Comparison of ENCODE assay signal across 1 cellular context in genomic region chrX:153794018-153794896, GRCh38.
TF ChIP-seq lines count a peak whose summit lies in the region.

IDH3G (minus strand) TSS chrX:153794375; CDS start chrX:153794326, 49 bp downstream.
SSR4 (plus strand) TSS chrX:153794668; CDS start chrX:153794688, 20 bp downstream.

TF ChIP-seq in HepG2, 621 proteins besides CTCF, POLR2A, EP300 and RAD21 (continued from another document and continues in another):
- TF ChIP-seq POLR2AphosphoS5 (IDR thresholded peaks at IDR 0.05; ENCODE audit: low read depth, low read length) (peak; percentile 57), ZFP62 (CRISPR knock-in tag; IDR thresholded peaks at IDR 0.05) (no peak), ZNF280B (CRISPR knock-in tag; IDR thresholded peaks at IDR 0.05; ENCODE audit: borderline replicate concordance) (no peak), HDAC1 (CRISPR knock-in tag; IDR thresholded peaks at IDR 0.05) (peak; percentile 75), MTA1 (CRISPR knock-in tag; IDR thresholded peaks at IDR 0.05; ENCODE audit: borderline replicate concordance) (no peak), EEA1 (CRISPR knock-in tag; IDR thresholded peaks at IDR 0.05; ENCODE audit: borderline replicate concordance) (0 out of 2 replicates have a peak, but pooled peaks have one; percentile 25), HNRNPL (IDR thresholded peaks at IDR 0.05; ENCODE audit: low read depth, low read length) (no peak), HOXD1 (CRISPR knock-in tag; IDR thresholded peaks at IDR 0.05) (no peak), SALL1 (CRISPR knock-in tag; IDR thresholded peaks at IDR 0.05) (peak; percentile 68), MXD1 (CRISPR knock-in tag; IDR thresholded peaks at IDR 0.05) (no peak), E2F1 (CRISPR knock-in tag; IDR thresholded peaks at IDR 0.05) (0 out of 2 replicates have a peak, but pooled peaks have one; percentile 19), ZNF205 (CRISPR knock-in tag; IDR thresholded peaks at IDR 0.05) (no peak), GPN1 (CRISPR knock-in tag; IDR thresholded peaks at IDR 0.05; ENCODE audit: borderline replicate concordance) (no peak), MXD3 (CRISPR knock-in tag; IDR thresholded peaks at IDR 0.05) (peak; percentile 33; the same call in 1 of the 2 replicates), ZBTB38 (CRISPR knock-in tag; IDR thresholded peaks at IDR 0.05) (peak; percentile 14; the same call in 1 of the 2 replicates), RBAK (CRISPR knock-in tag; IDR thresholded peaks at IDR 0.05) (no peak), NFIB (CRISPR knock-in tag; IDR thresholded peaks at IDR 0.05; ENCODE audit: borderline replicate concordance) (no peak), ZNF577 (CRISPR knock-in tag; IDR thresholded peaks at IDR 0.05; ENCODE audit: borderline replicate concordance, low read depth) (no peak), ZSCAN29 (CRISPR knock-in tag; conservative IDR thresholded peaks at IDR 0.05) (no peak), AGO1 (IDR thresholded peaks at IDR 0.05; ENCODE audit: low read depth, low read length, poor library complexity, severe bottlenecking) (no peak), ZNF552 (CRISPR knock-in tag; IDR thresholded peaks at IDR 0.05; ENCODE audit: borderline replicate concordance) (no peak), FOXO1 (CRISPR knock-in tag; IDR thresholded peaks at IDR 0.05) (no peak), MED13 (CRISPR knock-in tag; IDR thresholded peaks at IDR 0.05) (no peak), ZMAT5 (CRISPR knock-in tag; IDR thresholded peaks at IDR 0.05; ENCODE audit: borderline replicate concordance, low read depth) (no peak), GRHL1 (CRISPR knock-in tag; conservative IDR thresholded peaks at IDR 0.05) (no peak), RARG (CRISPR knock-in tag; IDR thresholded peaks at IDR 0.05; ENCODE audit: low read depth) (no peak), ZSCAN22 (CRISPR knock-in tag; IDR thresholded peaks at IDR 0.05) (no peak)
- TF ChIP-seq, protein P1, sequence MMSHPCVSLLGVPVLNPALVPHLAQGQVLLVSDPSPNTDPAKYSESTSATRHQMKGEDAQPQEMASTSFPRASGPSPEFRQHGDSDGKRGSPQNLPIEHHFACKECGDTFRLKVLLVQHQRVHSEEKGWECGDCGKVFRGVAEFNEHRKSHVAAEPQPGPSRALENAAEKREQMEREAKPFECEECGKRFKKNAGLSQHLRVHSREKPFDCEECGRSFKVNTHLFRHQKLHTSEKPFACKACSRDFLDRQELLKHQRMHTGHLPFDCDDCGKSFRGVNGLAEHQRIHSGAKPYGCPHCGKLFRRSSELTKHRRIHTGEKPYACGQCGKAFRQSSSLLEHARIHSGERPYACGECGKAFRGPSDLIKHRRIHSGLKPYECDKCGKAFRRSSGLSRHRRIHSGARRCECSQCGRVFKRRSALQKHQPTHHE (CRISPR knock-in tag; IDR thresholded peaks at IDR 0.05; ENCODE audit: borderline replicate concordance): no peak
- TF ChIP-seq, protein P2, sequence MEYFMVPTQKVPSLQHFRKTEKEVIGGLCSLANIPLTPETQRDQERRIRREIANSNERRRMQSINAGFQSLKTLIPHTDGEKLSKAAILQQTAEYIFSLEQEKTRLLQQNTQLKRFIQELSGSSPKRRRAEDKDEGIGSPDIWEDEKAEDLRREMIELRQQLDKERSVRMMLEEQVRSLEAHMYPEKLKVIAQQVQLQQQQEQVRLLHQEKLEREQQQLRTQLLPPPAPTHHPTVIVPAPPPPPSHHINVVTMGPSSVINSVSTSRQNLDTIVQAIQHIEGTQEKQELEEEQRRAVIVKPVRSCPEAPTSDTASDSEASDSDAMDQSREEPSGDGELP (IDR thresholded peaks at IDR 0.05; ENCODE audit: borderline replicate concordance, low read depth): peak; percentile 97
- TF ChIP-seq, protein P3, sequence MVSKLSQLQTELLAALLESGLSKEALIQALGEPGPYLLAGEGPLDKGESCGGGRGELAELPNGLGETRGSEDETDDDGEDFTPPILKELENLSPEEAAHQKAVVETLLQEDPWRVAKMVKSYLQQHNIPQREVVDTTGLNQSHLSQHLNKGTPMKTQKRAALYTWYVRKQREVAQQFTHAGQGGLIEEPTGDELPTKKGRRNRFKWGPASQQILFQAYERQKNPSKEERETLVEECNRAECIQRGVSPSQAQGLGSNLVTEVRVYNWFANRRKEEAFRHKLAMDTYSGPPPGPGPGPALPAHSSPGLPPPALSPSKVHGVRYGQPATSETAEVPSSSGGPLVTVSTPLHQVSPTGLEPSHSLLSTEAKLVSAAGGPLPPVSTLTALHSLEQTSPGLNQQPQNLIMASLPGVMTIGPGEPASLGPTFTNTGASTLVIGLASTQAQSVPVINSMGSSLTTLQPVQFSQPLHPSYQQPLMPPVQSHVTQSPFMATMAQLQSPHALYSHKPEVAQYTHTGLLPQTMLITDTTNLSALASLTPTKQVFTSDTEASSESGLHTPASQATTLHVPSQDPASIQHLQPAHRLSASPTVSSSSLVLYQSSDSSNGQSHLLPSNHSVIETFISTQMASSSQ (IDR thresholded peaks at IDR 0.05; ENCODE audit: low read depth): no peak
- TF ChIP-seq, protein P3 (CRISPR knock-in tag; IDR thresholded peaks at IDR 0.05; ENCODE audit: borderline replicate concordance): no peak; the same call in 1 of the 2 replicates
- TF ChIP-seq, protein P4, sequence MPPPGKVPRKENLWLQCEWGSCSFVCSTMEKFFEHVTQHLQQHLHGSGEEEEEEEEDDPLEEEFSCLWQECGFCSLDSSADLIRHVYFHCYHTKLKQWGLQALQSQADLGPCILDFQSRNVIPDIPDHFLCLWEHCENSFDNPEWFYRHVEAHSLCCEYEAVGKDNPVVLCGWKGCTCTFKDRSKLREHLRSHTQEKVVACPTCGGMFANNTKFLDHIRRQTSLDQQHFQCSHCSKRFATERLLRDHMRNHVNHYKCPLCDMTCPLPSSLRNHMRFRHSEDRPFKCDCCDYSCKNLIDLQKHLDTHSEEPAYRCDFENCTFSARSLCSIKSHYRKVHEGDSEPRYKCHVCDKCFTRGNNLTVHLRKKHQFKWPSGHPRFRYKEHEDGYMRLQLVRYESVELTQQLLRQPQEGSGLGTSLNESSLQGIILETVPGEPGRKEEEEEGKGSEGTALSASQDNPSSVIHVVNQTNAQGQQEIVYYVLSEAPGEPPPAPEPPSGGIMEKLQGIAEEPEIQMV (CRISPR knock-in tag; IDR thresholded peaks at IDR 0.05; ENCODE audit: low read depth): no peak
- TF ChIP-seq, protein P5, sequence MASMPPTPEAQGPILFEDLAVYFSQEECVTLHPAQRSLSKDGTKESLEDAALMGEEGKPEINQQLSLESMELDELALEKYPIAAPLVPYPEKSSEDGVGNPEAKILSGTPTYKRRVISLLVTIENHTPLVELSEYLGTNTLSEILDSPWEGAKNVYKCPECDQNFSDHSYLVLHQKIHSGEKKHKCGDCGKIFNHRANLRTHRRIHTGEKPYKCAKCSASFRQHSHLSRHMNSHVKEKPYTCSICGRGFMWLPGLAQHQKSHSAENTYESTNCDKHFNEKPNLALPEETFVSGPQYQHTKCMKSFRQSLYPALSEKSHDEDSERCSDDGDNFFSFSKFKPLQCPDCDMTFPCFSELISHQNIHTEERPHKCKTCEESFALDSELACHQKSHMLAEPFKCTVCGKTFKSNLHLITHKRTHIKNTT (CRISPR knock-in tag; IDR thresholded peaks at IDR 0.05): no peak
- TF ChIP-seq, protein P6, sequence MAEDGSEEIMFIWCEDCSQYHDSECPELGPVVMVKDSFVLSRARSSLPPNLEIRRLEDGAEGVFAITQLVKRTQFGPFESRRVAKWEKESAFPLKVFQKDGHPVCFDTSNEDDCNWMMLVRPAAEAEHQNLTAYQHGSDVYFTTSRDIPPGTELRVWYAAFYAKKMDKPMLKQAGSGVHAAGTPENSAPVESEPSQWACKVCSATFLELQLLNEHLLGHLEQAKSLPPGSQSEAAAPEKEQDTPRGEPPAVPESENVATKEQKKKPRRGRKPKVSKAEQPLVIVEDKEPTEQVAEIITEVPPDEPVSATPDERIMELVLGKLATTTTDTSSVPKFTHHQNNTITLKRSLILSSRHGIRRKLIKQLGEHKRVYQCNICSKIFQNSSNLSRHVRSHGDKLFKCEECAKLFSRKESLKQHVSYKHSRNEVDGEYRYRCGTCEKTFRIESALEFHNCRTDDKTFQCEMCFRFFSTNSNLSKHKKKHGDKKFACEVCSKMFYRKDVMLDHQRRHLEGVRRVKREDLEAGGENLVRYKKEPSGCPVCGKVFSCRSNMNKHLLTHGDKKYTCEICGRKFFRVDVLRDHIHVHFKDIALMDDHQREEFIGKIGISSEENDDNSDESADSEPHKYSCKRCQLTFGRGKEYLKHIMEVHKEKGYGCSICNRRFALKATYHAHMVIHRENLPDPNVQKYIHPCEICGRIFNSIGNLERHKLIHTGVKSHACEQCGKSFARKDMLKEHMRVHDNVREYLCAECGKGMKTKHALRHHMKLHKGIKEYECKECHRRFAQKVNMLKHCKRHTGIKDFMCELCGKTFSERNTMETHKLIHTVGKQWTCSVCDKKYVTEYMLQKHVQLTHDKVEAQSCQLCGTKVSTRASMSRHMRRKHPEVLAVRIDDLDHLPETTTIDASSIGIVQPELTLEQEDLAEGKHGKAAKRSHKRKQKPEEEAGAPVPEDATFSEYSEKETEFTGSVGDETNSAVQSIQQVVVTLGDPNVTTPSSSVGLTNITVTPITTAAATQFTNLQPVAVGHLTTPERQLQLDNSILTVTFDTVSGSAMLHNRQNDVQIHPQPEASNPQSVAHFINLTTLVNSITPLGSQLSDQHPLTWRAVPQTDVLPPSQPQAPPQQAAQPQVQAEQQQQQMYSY (CRISPR knock-in tag; IDR thresholded peaks at IDR 0.05): no peak
